Comparison of ENCODE assay signal across 12 cellular contexts in genomic region chr2:36530983-36531354, GRCh38.
DNase-seq lines count a peak whose midpoint lies in the region; ATAC-seq and TF ChIP-seq lines count a peak whose summit lies in the region.
"Had no signal": no experiment of that assay in that cellular context is flagged by ENCODE, and none has a peak within 500 bp of the region (broad histone marks: within the 10 kb centered on the region; RNA-seq: fewer than 3 reads in every experiment).

No MANE protein-coding gene starts in this region.

- H3K4me1 ChIP-seq in SJCRH30 (peaks cover 13% of the 10 kb centered on the region), heart left ventricle (peaks cover 0 to 43% (median 16%) of the 10 kb centered on the region in 12 donors), subcutaneous abdominal adipose tissue (ENCODE audit: control insufficient read depth in 5 of 5, insufficient read depth in 5 of 5, low read length in 5 of 5) (peaks cover 0 to 16% (median 12%) of the 10 kb centered on the region in 5 donors)

- H3K27me3 ChIP-seq in SJCRH30, result no peaks in the 10 kb centered on the region
- no peaks in the 10 kb centered on the region for H3K27me3 ChIP-seq in heart left ventricle
- no peaks in the 10 kb centered on the region for H3K27me3 ChIP-seq in subcutaneous abdominal adipose tissue (ENCODE audit: control insufficient read depth in 5 of 5, insufficient read depth in 4 of 5, low read length in 5 of 5)

- WGBS in heart left ventricle, 4 donors, result 39 to 63% (median 44%) methylated on average over 3 of the region's 3 CpGs

- no peaks in the 10 kb centered on the region for H3K9me3 ChIP-seq in SJCRH30 (replicated peaks)
- H3K9me3 ChIP-seq in heart left ventricle, result no peaks in the 10 kb centered on the region
- H3K9me3 ChIP-seq in subcutaneous abdominal adipose tissue (ENCODE audit: control insufficient read depth in 5 of 5, low read length in 5 of 5), result peaks cover 0 to 8% (median 0%) of the 10 kb centered on the region in 5 donors

- H3K9ac ChIP-seq in subcutaneous abdominal adipose tissue (ENCODE audit: low read length in 5 of 5), result no peak overlapping the region

- TF ChIP-seq POLR2A in heart left ventricle (IDR thresholded peaks at IDR 0.05), result no peak

- DNase-seq in SJCRH30, result no peak
- DNase-seq in heart left ventricle, result peak in 2 of 5 donors; percentile 36 to 56
- no peak for DNase-seq in GM19240 (ENCODE audit: insufficient read length, low spot score)
- no peak for DNase-seq in NCI-H1092 (lab: John Stamatoyannopoulos, UW)
- DNase-seq in NK-92 (lab: John Stamatoyannopoulos, UW; ENCODE audit: unreplicated experiment), result no peak
- DNase-seq: activated T-cell treated with anti-CD3 and anti-CD28 coated beads, Interleukin-2, amount 50 U/mL, for 72 hours; naive thymus-derived CD8-positive, alpha-beta T cell had no signal

- H3K36me3 ChIP-seq in SJCRH30 (no peaks in the 10 kb centered on the region), heart left ventricle (peaks cover 0 to 30% (median 14%) of the 10 kb centered on the region in 9 donors), subcutaneous abdominal adipose tissue (ENCODE audit: control insufficient read depth in 5 of 5, insufficient read depth in 5 of 5, low read length in 5 of 5) (peaks cover 18 to 37% (median 26%) of the 10 kb centered on the region in 5 donors)

- ATAC-seq in GM21529 (IDR thresholded peaks at IDR 0.05; ENCODE audit: unreplicated experiment) (peak; percentile 40), heart left ventricle (peak; percentile 25 to 93 (median 80)), GM19035 (IDR thresholded peaks at IDR 0.05; ENCODE audit: unreplicated experiment) (no peak)
- ATAC-seq: activated T-cell treated with anti-CD3 and anti-CD28 coated beads, Interleukin-2, amount 50 U/mL, for 72 hours; naive thymus-derived CD8-positive, alpha-beta T cell had no signal

- no peak overlapping the region for H3K4me3 ChIP-seq in SJCRH30
- H3K4me3 ChIP-seq in heart left ventricle, result peak overlapping the region in 1 of 12 donors; percentile 4
- H3K4me3 ChIP-seq in subcutaneous abdominal adipose tissue (ENCODE audit: low read depth in 1 of 5, low read length in 5 of 5), result peak overlapping the region in 1 of 5 donors; percentile 4
- H3K4me3 ChIP-seq: SK-N-MC had no signal

- H3K27ac ChIP-seq in SJCRH30 (peak overlapping the region; percentile 59), heart left ventricle (peak overlapping the region in 8 of 12 donors; percentile 0 to 64 (median 42)), subcutaneous abdominal adipose tissue (ENCODE audit: low read depth, low read length) (peak overlapping the region; percentile 39)
- H3K27ac ChIP-seq: epithelial cell of prostate had no signal

- peak in 6 of 12 donors; percentile 6 to 44 (median 38) for TF ChIP-seq CTCF in heart left ventricle (IDR thresholded peaks at IDR 0.05)

- intact Hi-C loops in heart left ventricle (cut with DNase I), result loop anchor here in 4 of 10 donors (10.0 kb wide), 2 partner anchors 124 to 134 kb away; no protein-coding TSS in a partner anchor
